In genomic region chr10:47456096-47456485, GRCh38 we compare ENCODE assay signal across 1 cellular context.
TF ChIP-seq lines count a peak whose summit lies in the region.

No MANE protein-coding gene starts in this region.

TF ChIP-seq in HepG2, 621 proteins besides CTCF, POLR2A, EP300 and RAD21:
- no peak for TF ChIP-seq TCF7L2 (IDR thresholded peaks at IDR 0.05; ENCODE audit: low read depth, low read length)
- TF ChIP-seq ZNF251 (CRISPR knock-in tag; IDR thresholded peaks at IDR 0.05) = no peak
- no peak for TF ChIP-seq PHF20 (CRISPR knock-in tag; IDR thresholded peaks at IDR 0.05)
- no peak for TF ChIP-seq ZSCAN30 (CRISPR knock-in tag; IDR thresholded peaks at IDR 0.05)
- TF ChIP-seq CC2D1A (CRISPR knock-in tag; IDR thresholded peaks at IDR 0.05) = no peak
- no peak for TF ChIP-seq ZNF326 (CRISPR knock-in tag; IDR thresholded peaks at IDR 0.05; ENCODE audit: borderline replicate concordance)
- TF ChIP-seq ZHX2 (IDR thresholded peaks at IDR 0.05; ENCODE audit: low read depth) = no peak
- TF ChIP-seq ZHX2 (CRISPR knock-in tag; IDR thresholded peaks at IDR 0.05; ENCODE audit: borderline replicate concordance) = no peak
- no peak for TF ChIP-seq CREB1 (IDR thresholded peaks at IDR 0.05)
- TF ChIP-seq CREB1 (CRISPR knock-in tag; IDR thresholded peaks at IDR 0.05) = no peak
- TF ChIP-seq PLRG1 (conservative IDR thresholded peaks at IDR 0.05) = no peak
- TF ChIP-seq ZNF777 (CRISPR knock-in tag; IDR thresholded peaks at IDR 0.05) = no peak
- TF ChIP-seq MYC (CRISPR knock-in tag; IDR thresholded peaks at IDR 0.05; ENCODE audit: borderline replicate concordance) = no peak
- TF ChIP-seq ZNF543 (CRISPR knock-in tag; IDR thresholded peaks at IDR 0.05) = no peak
- no peak for TF ChIP-seq ZNF609 (CRISPR knock-in tag; IDR thresholded peaks at IDR 0.05; ENCODE audit: borderline replicate concordance)
- TF ChIP-seq FOXC1 (CRISPR knock-in tag; IDR thresholded peaks at IDR 0.05; ENCODE audit: borderline replicate concordance) = no peak
- TF ChIP-seq MTA1 (CRISPR knock-in tag; IDR thresholded peaks at IDR 0.05; ENCODE audit: borderline replicate concordance) = no peak
- TF ChIP-seq ZNF576 (CRISPR knock-in tag; IDR thresholded peaks at IDR 0.05) = no peak
